In genomic region chr12:109166371-109166770, GRCh38 we compare ENCODE assay signal across 14 cellular contexts. TPM values are rescaled to one million over a fixed set of nuclear protein-coding genes. Genes with fewer than 3 reads are reported as not detected.
DNase-seq lines count a peak whose midpoint lies in the region; ATAC-seq and TF ChIP-seq lines count a peak whose summit lies in the region.
"Had no signal": no experiment of that assay in that cellular context is flagged by ENCODE, and none has a peak within 500 bp of the region (broad histone marks: within the 10 kb centered on the region; RNA-seq: fewer than 3 reads in every experiment).

No MANE protein-coding gene starts in this region.

- no peak for TF ChIP-seq CTCF in WTC11 (IDR thresholded peaks at IDR 0.05)
- no peak for TF ChIP-seq CTCF in gastroesophageal sphincter (IDR thresholded peaks at IDR 0.05)
- TF ChIP-seq CTCF in sigmoid colon (IDR thresholded peaks at IDR 0.05): no peak

- peaks cover 20% of the 10 kb centered on the region for H3K36me3 Mint-ChIP-seq in WTC11
- peaks cover 4% of the 10 kb centered on the region for H3K36me3 Mint-ChIP-seq in activated naive CD8-positive, alpha-beta T cell treated with anti-CD3 and anti-CD28 coated beads, Interleukin-2, amount 50 U/mL, for 24 hours (ENCODE audit: low read depth)

- no peaks in the 10 kb centered on the region for H3K27me3 Mint-ChIP-seq in WTC11 (ENCODE audit: low read depth)
- no peaks in the 10 kb centered on the region for H3K27me3 Mint-ChIP-seq in activated naive CD8-positive, alpha-beta T cell treated with anti-CD3 and anti-CD28 coated beads, Interleukin-2, amount 50 U/mL, for 24 hours
- H3K27me3 Mint-ChIP-seq: CD4-positive, alpha-beta T cell; IgD-negative memory B cell had no signal

- ATAC-seq in WTC11 (no peak), gastroesophageal sphincter (no peak), GM21360 (IDR thresholded peaks at IDR 0.05; ENCODE audit: unreplicated experiment) (no peak)
- no peak for ATAC-seq in activated naive CD8-positive, alpha-beta T cell treated with anti-CD3 and anti-CD28 coated beads, Interleukin-2, amount 50 U/mL, for 24 hours
- ATAC-seq: HCT116, HepG2 had no signal

- no peak overlapping the region for H3K4me3 Mint-ChIP-seq in WTC11
- H3K4me3 Mint-ChIP-seq in activated naive CD8-positive, alpha-beta T cell treated with anti-CD3 and anti-CD28 coated beads, Interleukin-2, amount 50 U/mL, for 24 hours: no peak overlapping the region
- H3K4me3 Mint-ChIP-seq: CD4-positive, alpha-beta T cell; IgD-negative memory B cell had no signal

- POLR2A ChIA-PET in WTC11 (lab: Charles Lee): no interaction called here

- H3K9me3 ChIP-seq in gastroesophageal sphincter (no peaks in the 10 kb centered on the region), sigmoid colon (no peaks in the 10 kb centered on the region)
- H3K9me3 ChIP-seq: Caco-2 had no signal

- H3K27me3 ChIP-seq in gastroesophageal sphincter: no peaks in the 10 kb centered on the region
- no peaks in the 10 kb centered on the region for H3K27me3 ChIP-seq in sigmoid colon

- no peak for TF ChIP-seq EP300 in gastroesophageal sphincter (IDR thresholded peaks at IDR 0.05)
- TF ChIP-seq EP300 in sigmoid colon (IDR thresholded peaks at IDR 0.05): no peak

- DNase-seq in WTC11 (ENCODE audit: low spot score) (no peak), sigmoid colon (peak; percentile 57), GDM1 (lab: John Stamatoyannopoulos, UW) (no peak)
- no peak for DNase-seq in activated naive CD8-positive, alpha-beta T cell treated with anti-CD3 and anti-CD28 coated beads, Interleukin-2, amount 50 U/mL, for 24 hours
- DNase-seq: Caco-2; CD4-positive, alpha-beta T cell; GOT3; H7 had no signal

- TF ChIP-seq POLR2A in gastroesophageal sphincter (IDR thresholded peaks at IDR 0.05): no peak
- no peak for TF ChIP-seq POLR2A in sigmoid colon (IDR thresholded peaks at IDR 0.05)

- 0 out of 2 replicates have a peak, but pooled peaks cover 3% of the 10 kb centered on the region for H3K4me1 Mint-ChIP-seq in WTC11
- H3K4me1 Mint-ChIP-seq in activated naive CD8-positive, alpha-beta T cell treated with anti-CD3 and anti-CD28 coated beads, Interleukin-2, amount 50 U/mL, for 24 hours: no peaks in the 10 kb centered on the region

- intact Hi-C loops in sigmoid colon (cut with DNase I): no loop called here

- no peak overlapping the region for H3K27ac Mint-ChIP-seq in WTC11
- no peak overlapping the region for H3K27ac Mint-ChIP-seq in activated naive CD8-positive, alpha-beta T cell treated with anti-CD3 and anti-CD28 coated beads, Interleukin-2, amount 50 U/mL, for 24 hours
- H3K27ac Mint-ChIP-seq: CD4-positive, alpha-beta T cell; IgD-negative memory B cell had no signal

- H3K27ac ChIP-seq in gastroesophageal sphincter: peak overlapping the region in 3 of 4 donors; percentile 61 to 97 (median 93)
- peak overlapping the region; percentile 47 to 98 (median 81) for H3K27ac ChIP-seq in sigmoid colon
- H3K27ac ChIP-seq: C4-2B had no signal

- 50 to 69% methylated on average over 2 to 3 of the region's 9 CpGs for WGBS in gastroesophageal sphincter (ENCODE audit: low coverage in 1 of 2), 2 donors
- 90 to 92% methylated on average over 9 of the region's 9 CpGs for WGBS in sigmoid colon, 2 donors

- CTCF ChIA-PET in WTC11 (lab: Charles Lee): interaction anchor here (0.6 to 0.8 kb wide), 4 partner anchors 12 to 88 kb away, joined by 3 to 5 read pairs (median 4); no protein-coding TSS in a partner anchor

- peaks cover 0 to 59% of the 10 kb centered on the region in 2 donors for H3K36me3 ChIP-seq in gastroesophageal sphincter
- peaks cover 5 to 32% (median 19%) of the 10 kb centered on the region in 4 donors for H3K36me3 ChIP-seq in sigmoid colon

- H3K4me1 ChIP-seq in gastroesophageal sphincter (peaks cover 0 to 98% (median 18%) of the 10 kb centered on the region in 3 donors), sigmoid colon (peaks cover 0 to 66% (median 49%) of the 10 kb centered on the region in 4 donors)
- H3K4me1 ChIP-seq: Caco-2 had no signal

- H3K4me3 ChIP-seq in gastroesophageal sphincter (no peak overlapping the region), sigmoid colon (no peak overlapping the region)

- H3K9me3 Mint-ChIP-seq in WTC11: no peaks in the 10 kb centered on the region
- no peaks in the 10 kb centered on the region for H3K9me3 Mint-ChIP-seq in activated naive CD8-positive, alpha-beta T cell treated with anti-CD3 and anti-CD28 coated beads, Interleukin-2, amount 50 U/mL, for 24 hours
- H3K9me3 Mint-ChIP-seq: CD4-positive, alpha-beta T cell had no signal

TF ChIP-seq in WTC11, 78 proteins besides CTCF, POLR2A, EP300 and RAD21:
- TF ChIP-seq ZNF121 (CRISPR knock-in tag; IDR thresholded peaks at IDR 0.05): peak; percentile 42; the same call in 1 of the 2 replicates
- TF ChIP-seq EMX1 (CRISPR knock-in tag; IDR thresholded peaks at IDR 0.05): no peak
- TF ChIP-seq NR1H2 (CRISPR knock-in tag; IDR thresholded peaks at IDR 0.05): no peak

RNA-seq across cellular contexts. Expression of gene ACACB, which starts 50.0 kb away (rescaled TPM):
- total RNA-seq in WTC11 (2021) (20.0 to 21.6 TPM (median 20.9 TPM) in 3 replicates), gastroesophageal sphincter (100 to 1,000 TPM in 3 of 4 donors, 10 to 100 TPM in 1; 49.4 to 230 (median 138) TPM), sigmoid colon (100 to 1,000 TPM; 116 to 295 (median 161) TPM)
- 10 to 100 TPM in 1 of 3 donors, 1 to 10 TPM in 2; 5.3 to 36.0 (median 5.4) TPM for polyA plus RNA-seq in sigmoid colon
